Comparison of ENCODE assay signal across 15 cellular contexts in genomic region chr4:8290701-8290970, GRCh38. TPM values are rescaled to one million over a fixed set of nuclear protein-coding genes. Genes with fewer than 3 reads are reported as not detected.
"Had no signal": no experiment of that assay in that cellular context is flagged by ENCODE, and none has a peak within 500 bp of the region (broad histone marks: within the 10 kb centered on the region; RNA-seq: fewer than 3 reads in every experiment).

No MANE protein-coding gene starts in this region.

- H3K36me3 ChIP-seq: transverse colon had no signal

- DNase-seq: activated CD4-positive, alpha-beta T cell treated with anti-CD3 and anti-CD28 coated beads for 1 hour; activated CD4-positive, alpha-beta T cell treated with anti-CD3 and anti-CD28 coated beads, Interleukin-2, amount 50 U/mL, for 4 hours; activated CD8-positive, alpha-beta memory T cell treated with anti-CD3 and anti-CD28 coated beads, Interleukin-2, amount 10 ng/mL, durations not matched to agents 7 days and 5 days; activated naive CD4-positive, alpha-beta T cell treated with anti-CD3 and anti-CD28 coated beads for 36 hours; activated T-cell treated with anti-CD3 and anti-CD28 coated beads, Interleukin-2, amount 50 U/mL, for 1 hour; hippocampal formation; stimulated activated CD4-positive, alpha-beta T cell treated with anti-CD3 and anti-CD28 coated beads, Interleukin-2, amount 100 ng/mL, for 48 hours; stimulated activated naive B cell treated with anti-CD40 and anti-IgM and Interleukin-4, amounts not matched to agents 10 μg/mL and 1 μg/mL and 100 μg/mL, for 72 hours; T-helper 9 cell; transverse colon had no signal

- H3K27ac Mint-ChIP-seq: activated CD8-positive, alpha-beta memory T cell treated with anti-CD3 and anti-CD28 coated beads, Interleukin-2, amount 10 ng/mL, durations not matched to agents 7 days and 5 days; activated naive CD4-positive, alpha-beta T cell treated with anti-CD3 and anti-CD28 coated beads for 36 hours; activated T-helper 2 cell treated with anti-CD3 and anti-CD28 coated beads, Interferon-gamma antibody, Interleukin-2, Interleukin-4, amounts not matched to agents 10 μg/mL and 5 μg/mL and 100 μg/mL, durations not matched to agents 14 hours and 24 hours and 36 hours; mesothelial cell of epicardium had no signal

- ATAC-seq: activated CD8-positive, alpha-beta memory T cell treated with anti-CD3 and anti-CD28 coated beads, Interleukin-2, amount 10 ng/mL, durations not matched to agents 7 days and 5 days had no signal

- H3K4me3 ChIP-seq: dorsolateral prefrontal cortex, transverse colon had no signal

- H3K9me3 ChIP-seq: transverse colon had no signal

- H3K4me1 Mint-ChIP-seq: activated CD8-positive, alpha-beta memory T cell treated with anti-CD3 and anti-CD28 coated beads, Interleukin-2, amount 10 ng/mL, durations not matched to agents 7 days and 5 days; mesothelial cell of epicardium had no signal

- H3K4me1 ChIP-seq: transverse colon had no signal

- H3K36me3 Mint-ChIP-seq: activated CD8-positive, alpha-beta memory T cell treated with anti-CD3 and anti-CD28 coated beads, Interleukin-2, amount 10 ng/mL, durations not matched to agents 7 days and 5 days; stimulated activated naive B cell treated with anti-CD40 and anti-IgM and Interleukin-4, amounts not matched to agents 10 μg/mL and 1 μg/mL and 100 μg/mL, for 72 hours had no signal

- H3K27ac ChIP-seq: dorsolateral prefrontal cortex, transverse colon had no signal

- H3K27me3 ChIP-seq: dorsolateral prefrontal cortex, transverse colon had no signal

- H3K4me3 Mint-ChIP-seq: activated CD8-positive, alpha-beta memory T cell treated with anti-CD3 and anti-CD28 coated beads, Interleukin-2, amount 10 ng/mL, durations not matched to agents 7 days and 5 days; activated naive CD4-positive, alpha-beta T cell treated with anti-CD3 and anti-CD28 coated beads for 36 hours; mesothelial cell of epicardium; stimulated activated naive B cell treated with anti-CD40 and anti-IgM and Interleukin-4, amounts not matched to agents 10 μg/mL and 1 μg/mL and 100 μg/mL, for 72 hours had no signal

- H3K9me3 Mint-ChIP-seq: activated naive CD4-positive, alpha-beta T cell treated with anti-CD3 and anti-CD28 coated beads for 36 hours had no signal

- H3K27me3 Mint-ChIP-seq: activated CD8-positive, alpha-beta memory T cell treated with anti-CD3 and anti-CD28 coated beads, Interleukin-2, amount 10 ng/mL, durations not matched to agents 7 days and 5 days; stimulated activated naive B cell treated with anti-CD40 and anti-IgM and Interleukin-4, amounts not matched to agents 10 μg/mL and 1 μg/mL and 100 μg/mL, for 72 hours had no signal

RNA-seq across cellular contexts. Expression of gene HTRA3, which starts 21.1 kb away (rescaled TPM):
- total RNA-seq: activated CD8-positive, alpha-beta memory T cell treated with anti-CD3 and anti-CD28 coated beads, Interleukin-2, amount 10 ng/mL, durations not matched to agents 7 days and 5 days; activated naive CD4-positive, alpha-beta T cell treated with anti-CD3 and anti-CD28 coated beads for 36 hours had no signal
- polyA plus RNA-seq: keratinocyte, neural cell had no signal
